In the genomic region with DNA sequence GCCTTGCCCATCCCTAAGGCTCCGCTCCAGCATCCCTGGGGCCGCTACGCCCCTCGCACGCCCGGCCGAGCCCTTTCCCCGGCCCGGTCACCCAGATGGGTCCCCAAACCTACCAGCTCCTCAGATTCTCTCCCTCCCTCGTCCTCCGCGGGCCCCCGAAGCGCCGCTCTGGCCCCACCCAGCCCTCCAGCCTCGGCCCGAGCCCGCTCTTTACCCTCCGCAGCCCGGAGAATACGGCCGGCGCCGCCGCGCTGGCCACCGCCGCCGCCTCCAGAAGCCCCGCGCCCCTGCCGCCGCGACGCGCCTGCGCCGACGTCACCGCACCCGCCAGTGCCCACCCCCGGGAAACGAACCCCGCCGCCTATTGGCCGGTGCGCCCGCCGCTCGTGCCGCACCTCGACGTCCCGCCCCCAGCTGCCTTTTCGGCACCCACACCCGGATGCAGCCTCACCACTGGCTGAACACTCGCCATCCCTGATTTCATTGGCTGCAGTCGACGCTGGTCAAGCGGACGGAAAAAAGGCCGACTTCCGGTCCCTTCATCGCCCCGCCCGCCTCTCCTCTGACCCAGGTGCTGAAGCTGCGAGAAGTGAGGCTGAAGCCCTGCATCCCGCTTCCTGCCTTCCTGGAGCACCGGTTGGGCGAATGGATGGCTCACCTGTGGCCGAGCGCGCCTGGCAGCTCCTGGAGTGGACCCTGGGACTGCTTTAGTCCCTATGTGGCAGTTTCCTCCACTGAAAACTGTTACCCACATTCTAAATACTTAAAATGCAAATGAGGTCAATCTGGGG, we compare ENCODE assay signal across 1 cellular context.
TF ChIP-seq lines count a peak whose summit lies in the region.

Gene DAPK3, minus strand, starts transcription at position 292 of the 791 bp plus-strand sequence. CDS start 1,364 bp downstream, outside the sequence.

TF ChIP-seq in GM12878, 131 proteins besides CTCF, POLR2A, EP300 and RAD21 (continued from another document and continues in another):
- TF ChIP-seq ZNF24 (IDR thresholded peaks at IDR 0.05): no peak
- TF ChIP-seq, protein P1, sequence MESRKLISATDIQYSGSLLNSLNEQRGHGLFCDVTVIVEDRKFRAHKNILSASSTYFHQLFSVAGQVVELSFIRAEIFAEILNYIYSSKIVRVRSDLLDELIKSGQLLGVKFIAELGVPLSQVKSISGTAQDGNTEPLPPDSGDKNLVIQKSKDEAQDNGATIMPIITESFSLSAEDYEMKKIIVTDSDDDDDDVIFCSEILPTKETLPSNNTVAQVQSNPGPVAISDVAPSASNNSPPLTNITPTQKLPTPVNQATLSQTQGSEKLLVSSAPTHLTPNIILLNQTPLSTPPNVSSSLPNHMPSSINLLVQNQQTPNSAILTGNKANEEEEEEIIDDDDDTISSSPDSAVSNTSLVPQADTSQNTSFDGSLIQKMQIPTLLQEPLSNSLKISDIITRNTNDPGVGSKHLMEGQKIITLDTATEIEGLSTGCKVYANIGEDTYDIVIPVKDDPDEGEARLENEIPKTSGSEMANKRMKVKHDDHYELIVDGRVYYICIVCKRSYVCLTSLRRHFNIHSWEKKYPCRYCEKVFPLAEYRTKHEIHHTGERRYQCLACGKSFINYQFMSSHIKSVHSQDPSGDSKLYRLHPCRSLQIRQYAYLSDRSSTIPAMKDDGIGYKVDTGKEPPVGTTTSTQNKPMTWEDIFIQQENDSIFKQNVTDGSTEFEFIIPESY (IDR thresholded peaks at IDR 0.05): no peak
- TF ChIP-seq TCF7 (IDR thresholded peaks at IDR 0.05; ENCODE audit: borderline replicate concordance): no peak
- TF ChIP-seq, protein P2, sequence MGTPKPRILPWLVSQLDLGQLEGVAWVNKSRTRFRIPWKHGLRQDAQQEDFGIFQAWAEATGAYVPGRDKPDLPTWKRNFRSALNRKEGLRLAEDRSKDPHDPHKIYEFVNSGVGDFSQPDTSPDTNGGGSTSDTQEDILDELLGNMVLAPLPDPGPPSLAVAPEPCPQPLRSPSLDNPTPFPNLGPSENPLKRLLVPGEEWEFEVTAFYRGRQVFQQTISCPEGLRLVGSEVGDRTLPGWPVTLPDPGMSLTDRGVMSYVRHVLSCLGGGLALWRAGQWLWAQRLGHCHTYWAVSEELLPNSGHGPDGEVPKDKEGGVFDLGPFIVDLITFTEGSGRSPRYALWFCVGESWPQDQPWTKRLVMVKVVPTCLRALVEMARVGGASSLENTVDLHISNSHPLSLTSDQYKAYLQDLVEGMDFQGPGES (IDR thresholded peaks at IDR 0.05): peak; percentile 92
- no peak for TF ChIP-seq CHD4 (IDR thresholded peaks at IDR 0.05)
- TF ChIP-seq IKZF1 (conservative IDR thresholded peaks at IDR 0.05): peak; percentile 56
- TF ChIP-seq JUNB (IDR thresholded peaks at IDR 0.05): no peak
- peak; percentile 99 for TF ChIP-seq PKNOX1 (IDR thresholded peaks at IDR 0.05)
- TF ChIP-seq IKZF2 (IDR thresholded peaks at IDR 0.05): no peak
- TF ChIP-seq TBL1XR1 (IDR thresholded peaks at IDR 0.05; ENCODE audit: low read depth, low read length): no peak
- TF ChIP-seq STAT1 (conservative IDR thresholded peaks at IDR 0.05): no peak
- TF ChIP-seq BCL11A (IDR thresholded peaks at IDR 0.05; ENCODE audit: low read depth, low read length): no peak
- TF ChIP-seq MEF2B (IDR thresholded peaks at IDR 0.05; ENCODE audit: partially characterized antibody, poor library complexity, severe bottlenecking): no peak
- TF ChIP-seq PML (IDR thresholded peaks at IDR 0.05; ENCODE audit: low read length): no peak
- TF ChIP-seq, protein P3, sequence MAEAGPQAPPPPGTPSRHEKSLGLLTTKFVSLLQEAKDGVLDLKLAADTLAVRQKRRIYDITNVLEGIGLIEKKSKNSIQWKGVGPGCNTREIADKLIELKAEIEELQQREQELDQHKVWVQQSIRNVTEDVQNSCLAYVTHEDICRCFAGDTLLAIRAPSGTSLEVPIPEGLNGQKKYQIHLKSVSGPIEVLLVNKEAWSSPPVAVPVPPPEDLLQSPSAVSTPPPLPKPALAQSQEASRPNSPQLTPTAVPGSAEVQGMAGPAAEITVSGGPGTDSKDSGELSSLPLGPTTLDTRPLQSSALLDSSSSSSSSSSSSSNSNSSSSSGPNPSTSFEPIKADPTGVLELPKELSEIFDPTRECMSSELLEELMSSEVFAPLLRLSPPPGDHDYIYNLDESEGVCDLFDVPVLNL (IDR thresholded peaks at IDR 0.05; ENCODE audit: low read depth, low read length): no peak
- TF ChIP-seq, protein P4, sequence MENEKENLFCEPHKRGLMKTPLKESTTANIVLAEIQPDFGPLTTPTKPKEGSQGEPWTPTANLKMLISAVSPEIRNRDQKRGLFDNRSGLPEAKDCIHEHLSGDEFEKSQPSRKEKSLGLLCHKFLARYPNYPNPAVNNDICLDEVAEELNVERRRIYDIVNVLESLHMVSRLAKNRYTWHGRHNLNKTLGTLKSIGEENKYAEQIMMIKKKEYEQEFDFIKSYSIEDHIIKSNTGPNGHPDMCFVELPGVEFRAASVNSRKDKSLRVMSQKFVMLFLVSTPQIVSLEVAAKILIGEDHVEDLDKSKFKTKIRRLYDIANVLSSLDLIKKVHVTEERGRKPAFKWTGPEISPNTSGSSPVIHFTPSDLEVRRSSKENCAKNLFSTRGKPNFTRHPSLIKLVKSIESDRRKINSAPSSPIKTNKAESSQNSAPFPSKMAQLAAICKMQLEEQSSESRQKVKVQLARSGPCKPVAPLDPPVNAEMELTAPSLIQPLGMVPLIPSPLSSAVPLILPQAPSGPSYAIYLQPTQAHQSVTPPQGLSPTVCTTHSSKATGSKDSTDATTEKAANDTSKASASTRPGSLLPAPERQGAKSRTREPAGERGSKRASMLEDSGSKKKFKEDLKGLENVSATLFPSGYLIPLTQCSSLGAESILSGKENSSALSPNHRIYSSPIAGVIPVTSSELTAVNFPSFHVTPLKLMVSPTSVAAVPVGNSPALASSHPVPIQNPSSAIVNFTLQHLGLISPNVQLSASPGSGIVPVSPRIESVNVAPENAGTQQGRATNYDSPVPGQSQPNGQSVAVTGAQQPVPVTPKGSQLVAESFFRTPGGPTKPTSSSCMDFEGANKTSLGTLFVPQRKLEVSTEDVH (IDR thresholded peaks at IDR 0.05; ENCODE audit: low read depth, partially characterized antibody): no peak
- TF ChIP-seq, protein P5, sequence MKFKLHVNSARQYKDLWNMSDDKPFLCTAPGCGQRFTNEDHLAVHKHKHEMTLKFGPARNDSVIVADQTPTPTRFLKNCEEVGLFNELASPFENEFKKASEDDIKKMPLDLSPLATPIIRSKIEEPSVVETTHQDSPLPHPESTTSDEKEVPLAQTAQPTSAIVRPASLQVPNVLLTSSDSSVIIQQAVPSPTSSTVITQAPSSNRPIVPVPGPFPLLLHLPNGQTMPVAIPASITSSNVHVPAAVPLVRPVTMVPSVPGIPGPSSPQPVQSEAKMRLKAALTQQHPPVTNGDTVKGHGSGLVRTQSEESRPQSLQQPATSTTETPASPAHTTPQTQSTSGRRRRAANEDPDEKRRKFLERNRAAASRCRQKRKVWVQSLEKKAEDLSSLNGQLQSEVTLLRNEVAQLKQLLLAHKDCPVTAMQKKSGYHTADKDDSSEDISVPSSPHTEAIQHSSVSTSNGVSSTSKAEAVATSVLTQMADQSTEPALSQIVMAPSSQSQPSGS (IDR thresholded peaks at IDR 0.05; ENCODE audit: low read length): no peak
- TF ChIP-seq, protein P6, sequence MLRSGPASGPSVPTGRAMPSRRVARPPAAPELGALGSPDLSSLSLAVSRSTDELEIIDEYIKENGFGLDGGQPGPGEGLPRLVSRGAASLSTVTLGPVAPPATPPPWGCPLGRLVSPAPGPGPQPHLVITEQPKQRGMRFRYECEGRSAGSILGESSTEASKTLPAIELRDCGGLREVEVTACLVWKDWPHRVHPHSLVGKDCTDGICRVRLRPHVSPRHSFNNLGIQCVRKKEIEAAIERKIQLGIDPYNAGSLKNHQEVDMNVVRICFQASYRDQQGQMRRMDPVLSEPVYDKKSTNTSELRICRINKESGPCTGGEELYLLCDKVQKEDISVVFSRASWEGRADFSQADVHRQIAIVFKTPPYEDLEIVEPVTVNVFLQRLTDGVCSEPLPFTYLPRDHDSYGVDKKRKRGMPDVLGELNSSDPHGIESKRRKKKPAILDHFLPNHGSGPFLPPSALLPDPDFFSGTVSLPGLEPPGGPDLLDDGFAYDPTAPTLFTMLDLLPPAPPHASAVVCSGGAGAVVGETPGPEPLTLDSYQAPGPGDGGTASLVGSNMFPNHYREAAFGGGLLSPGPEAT (IDR thresholded peaks at IDR 0.05; ENCODE audit: low read depth): no peak; the same call in 1 of the 2 replicates
- no peak for TF ChIP-seq ATF3 (IDR thresholded peaks at IDR 0.05; ENCODE audit: borderline replicate concordance, extremely low read depth, low read depth, low read length)
- TF ChIP-seq KAT2A (conservative IDR thresholded peaks at IDR 0.05; ENCODE audit: control insufficient read depth, low read depth, low read length): no peak
- no peak for TF ChIP-seq CUX1 (IDR thresholded peaks at IDR 0.05; ENCODE audit: insufficient replicate concordance, low read depth, low read length)
- peak; percentile 79 to 82 for TF ChIP-seq SRF (IDR thresholded peaks at IDR 0.05; ENCODE audit: low read depth in 2 of 2, low read length in 2 of 2)
- TF ChIP-seq, protein P7, sequence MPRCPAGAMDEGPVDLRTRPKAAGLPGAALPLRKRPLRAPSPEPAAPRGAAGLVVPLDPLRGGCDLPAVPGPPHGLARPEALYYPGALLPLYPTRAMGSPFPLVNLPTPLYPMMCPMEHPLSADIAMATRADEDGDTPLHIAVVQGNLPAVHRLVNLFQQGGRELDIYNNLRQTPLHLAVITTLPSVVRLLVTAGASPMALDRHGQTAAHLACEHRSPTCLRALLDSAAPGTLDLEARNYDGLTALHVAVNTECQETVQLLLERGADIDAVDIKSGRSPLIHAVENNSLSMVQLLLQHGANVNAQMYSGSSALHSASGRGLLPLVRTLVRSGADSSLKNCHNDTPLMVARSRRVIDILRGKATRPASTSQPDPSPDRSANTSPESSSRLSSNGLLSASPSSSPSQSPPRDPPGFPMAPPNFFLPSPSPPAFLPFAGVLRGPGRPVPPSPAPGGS (IDR thresholded peaks at IDR 0.05; ENCODE audit: borderline replicate concordance, insufficient read depth, low read depth, low read length, poor library complexity, severe bottlenecking): no peak
- TF ChIP-seq ZNF622 (IDR thresholded peaks at IDR 0.05): no peak
- no peak for TF ChIP-seq CBFB (IDR thresholded peaks at IDR 0.05; ENCODE audit: low read depth)
- TF ChIP-seq RELA (IDR thresholded peaks at IDR 0.05; ENCODE audit: borderline replicate concordance, partially characterized antibody): no peak
- TF ChIP-seq NFIC (IDR thresholded peaks at IDR 0.05; ENCODE audit: low read depth, low read length): no peak
- TF ChIP-seq MLLT1 (IDR thresholded peaks at IDR 0.05): no peak
- peak; percentile 35; the same call in 1 of the 2 replicates for TF ChIP-seq SMARCA5 (IDR thresholded peaks at IDR 0.05)
- TF ChIP-seq BRCA1 (IDR thresholded peaks at IDR 0.05; ENCODE audit: low read depth, low read length): 0 out of 2 replicates have a peak, but pooled peaks have one; percentile 11
